1 cellular context compared by ENCODE assay signal in the genomic region with DNA sequence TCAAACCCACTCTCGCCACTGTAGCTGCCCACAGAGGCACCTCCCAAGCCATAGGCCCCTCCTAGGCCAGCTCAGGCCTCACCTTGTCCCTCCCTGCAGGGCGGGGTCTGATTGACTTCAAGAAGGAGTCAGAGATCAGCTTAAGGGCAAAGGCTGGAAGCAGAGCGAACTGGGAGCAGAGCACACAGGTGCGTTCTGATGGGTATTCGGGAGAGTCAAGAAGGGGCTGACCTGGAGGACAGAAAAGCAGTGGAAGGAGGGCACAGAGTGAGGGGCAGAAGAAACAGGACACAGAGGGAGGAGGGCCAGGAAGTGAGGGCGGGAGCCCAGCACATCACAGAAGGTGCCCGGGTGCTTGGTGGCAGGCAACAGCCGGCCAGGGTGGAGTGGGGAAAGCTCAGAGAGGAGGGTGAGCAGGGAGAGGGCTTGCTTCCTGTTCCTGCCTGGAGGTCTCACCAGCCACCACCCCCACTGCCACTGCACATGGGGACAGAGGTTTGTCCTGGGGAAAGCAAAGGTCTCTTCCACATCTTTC.
TF ChIP-seq lines count a peak whose summit lies in the region.

A gene with protein sequence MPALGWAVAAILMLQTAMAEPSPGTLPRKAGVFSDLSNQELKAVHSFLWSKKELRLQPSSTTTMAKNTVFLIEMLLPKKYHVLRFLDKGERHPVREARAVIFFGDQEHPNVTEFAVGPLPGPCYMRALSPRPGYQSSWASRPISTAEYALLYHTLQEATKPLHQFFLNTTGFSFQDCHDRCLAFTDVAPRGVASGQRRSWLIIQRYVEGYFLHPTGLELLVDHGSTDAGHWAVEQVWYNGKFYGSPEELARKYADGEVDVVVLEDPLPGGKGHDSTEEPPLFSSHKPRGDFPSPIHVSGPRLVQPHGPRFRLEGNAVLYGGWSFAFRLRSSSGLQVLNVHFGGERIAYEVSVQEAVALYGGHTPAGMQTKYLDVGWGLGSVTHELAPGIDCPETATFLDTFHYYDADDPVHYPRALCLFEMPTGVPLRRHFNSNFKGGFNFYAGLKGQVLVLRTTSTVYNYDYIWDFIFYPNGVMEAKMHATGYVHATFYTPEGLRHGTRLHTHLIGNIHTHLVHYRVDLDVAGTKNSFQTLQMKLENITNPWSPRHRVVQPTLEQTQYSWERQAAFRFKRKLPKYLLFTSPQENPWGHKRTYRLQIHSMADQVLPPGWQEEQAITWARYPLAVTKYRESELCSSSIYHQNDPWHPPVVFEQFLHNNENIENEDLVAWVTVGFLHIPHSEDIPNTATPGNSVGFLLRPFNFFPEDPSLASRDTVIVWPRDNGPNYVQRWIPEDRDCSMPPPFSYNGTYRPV (plus strand): TSS at position 147 of the 535 bp plus-strand sequence. CDS start 3,954 bp downstream, outside the sequence.

TF ChIP-seq in GM23338, 12 proteins besides CTCF, POLR2A, EP300 and RAD21 (continued from another document):
- TF ChIP-seq, protein P1, sequence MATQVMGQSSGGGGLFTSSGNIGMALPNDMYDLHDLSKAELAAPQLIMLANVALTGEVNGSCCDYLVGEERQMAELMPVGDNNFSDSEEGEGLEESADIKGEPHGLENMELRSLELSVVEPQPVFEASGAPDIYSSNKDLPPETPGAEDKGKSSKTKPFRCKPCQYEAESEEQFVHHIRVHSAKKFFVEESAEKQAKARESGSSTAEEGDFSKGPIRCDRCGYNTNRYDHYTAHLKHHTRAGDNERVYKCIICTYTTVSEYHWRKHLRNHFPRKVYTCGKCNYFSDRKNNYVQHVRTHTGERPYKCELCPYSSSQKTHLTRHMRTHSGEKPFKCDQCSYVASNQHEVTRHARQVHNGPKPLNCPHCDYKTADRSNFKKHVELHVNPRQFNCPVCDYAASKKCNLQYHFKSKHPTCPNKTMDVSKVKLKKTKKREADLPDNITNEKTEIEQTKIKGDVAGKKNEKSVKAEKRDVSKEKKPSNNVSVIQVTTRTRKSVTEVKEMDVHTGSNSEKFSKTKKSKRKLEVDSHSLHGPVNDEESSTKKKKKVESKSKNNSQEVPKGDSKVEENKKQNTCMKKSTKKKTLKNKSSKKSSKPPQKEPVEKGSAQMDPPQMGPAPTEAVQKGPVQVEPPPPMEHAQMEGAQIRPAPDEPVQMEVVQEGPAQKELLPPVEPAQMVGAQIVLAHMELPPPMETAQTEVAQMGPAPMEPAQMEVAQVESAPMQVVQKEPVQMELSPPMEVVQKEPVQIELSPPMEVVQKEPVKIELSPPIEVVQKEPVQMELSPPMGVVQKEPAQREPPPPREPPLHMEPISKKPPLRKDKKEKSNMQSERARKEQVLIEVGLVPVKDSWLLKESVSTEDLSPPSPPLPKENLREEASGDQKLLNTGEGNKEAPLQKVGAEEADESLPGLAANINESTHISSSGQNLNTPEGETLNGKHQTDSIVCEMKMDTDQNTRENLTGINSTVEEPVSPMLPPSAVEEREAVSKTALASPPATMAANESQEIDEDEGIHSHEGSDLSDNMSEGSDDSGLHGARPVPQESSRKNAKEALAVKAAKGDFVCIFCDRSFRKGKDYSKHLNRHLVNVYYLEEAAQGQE (IDR thresholded peaks at IDR 0.05; ENCODE audit: unreplicated experiment), result no peak
- TF ChIP-seq ZNF114 (CRISPR knock-in tag; IDR thresholded peaks at IDR 0.05) (no peak), CREB1 (CRISPR knock-in tag; IDR thresholded peaks at IDR 0.05; ENCODE audit: low read depth) (no peak), EZH2phosphoT487 (IDR thresholded peaks at IDR 0.05; ENCODE audit: unreplicated experiment) (no peak), STAT1 (IDR thresholded peaks at IDR 0.05; ENCODE audit: unreplicated experiment) (no peak), NANOG (IDR thresholded peaks at IDR 0.05; ENCODE audit: borderline replicate concordance) (no peak), POLR2AphosphoS5 (IDR thresholded peaks at IDR 0.05; ENCODE audit: low read depth) (no peak)
- TF ChIP-seq, protein P2, sequence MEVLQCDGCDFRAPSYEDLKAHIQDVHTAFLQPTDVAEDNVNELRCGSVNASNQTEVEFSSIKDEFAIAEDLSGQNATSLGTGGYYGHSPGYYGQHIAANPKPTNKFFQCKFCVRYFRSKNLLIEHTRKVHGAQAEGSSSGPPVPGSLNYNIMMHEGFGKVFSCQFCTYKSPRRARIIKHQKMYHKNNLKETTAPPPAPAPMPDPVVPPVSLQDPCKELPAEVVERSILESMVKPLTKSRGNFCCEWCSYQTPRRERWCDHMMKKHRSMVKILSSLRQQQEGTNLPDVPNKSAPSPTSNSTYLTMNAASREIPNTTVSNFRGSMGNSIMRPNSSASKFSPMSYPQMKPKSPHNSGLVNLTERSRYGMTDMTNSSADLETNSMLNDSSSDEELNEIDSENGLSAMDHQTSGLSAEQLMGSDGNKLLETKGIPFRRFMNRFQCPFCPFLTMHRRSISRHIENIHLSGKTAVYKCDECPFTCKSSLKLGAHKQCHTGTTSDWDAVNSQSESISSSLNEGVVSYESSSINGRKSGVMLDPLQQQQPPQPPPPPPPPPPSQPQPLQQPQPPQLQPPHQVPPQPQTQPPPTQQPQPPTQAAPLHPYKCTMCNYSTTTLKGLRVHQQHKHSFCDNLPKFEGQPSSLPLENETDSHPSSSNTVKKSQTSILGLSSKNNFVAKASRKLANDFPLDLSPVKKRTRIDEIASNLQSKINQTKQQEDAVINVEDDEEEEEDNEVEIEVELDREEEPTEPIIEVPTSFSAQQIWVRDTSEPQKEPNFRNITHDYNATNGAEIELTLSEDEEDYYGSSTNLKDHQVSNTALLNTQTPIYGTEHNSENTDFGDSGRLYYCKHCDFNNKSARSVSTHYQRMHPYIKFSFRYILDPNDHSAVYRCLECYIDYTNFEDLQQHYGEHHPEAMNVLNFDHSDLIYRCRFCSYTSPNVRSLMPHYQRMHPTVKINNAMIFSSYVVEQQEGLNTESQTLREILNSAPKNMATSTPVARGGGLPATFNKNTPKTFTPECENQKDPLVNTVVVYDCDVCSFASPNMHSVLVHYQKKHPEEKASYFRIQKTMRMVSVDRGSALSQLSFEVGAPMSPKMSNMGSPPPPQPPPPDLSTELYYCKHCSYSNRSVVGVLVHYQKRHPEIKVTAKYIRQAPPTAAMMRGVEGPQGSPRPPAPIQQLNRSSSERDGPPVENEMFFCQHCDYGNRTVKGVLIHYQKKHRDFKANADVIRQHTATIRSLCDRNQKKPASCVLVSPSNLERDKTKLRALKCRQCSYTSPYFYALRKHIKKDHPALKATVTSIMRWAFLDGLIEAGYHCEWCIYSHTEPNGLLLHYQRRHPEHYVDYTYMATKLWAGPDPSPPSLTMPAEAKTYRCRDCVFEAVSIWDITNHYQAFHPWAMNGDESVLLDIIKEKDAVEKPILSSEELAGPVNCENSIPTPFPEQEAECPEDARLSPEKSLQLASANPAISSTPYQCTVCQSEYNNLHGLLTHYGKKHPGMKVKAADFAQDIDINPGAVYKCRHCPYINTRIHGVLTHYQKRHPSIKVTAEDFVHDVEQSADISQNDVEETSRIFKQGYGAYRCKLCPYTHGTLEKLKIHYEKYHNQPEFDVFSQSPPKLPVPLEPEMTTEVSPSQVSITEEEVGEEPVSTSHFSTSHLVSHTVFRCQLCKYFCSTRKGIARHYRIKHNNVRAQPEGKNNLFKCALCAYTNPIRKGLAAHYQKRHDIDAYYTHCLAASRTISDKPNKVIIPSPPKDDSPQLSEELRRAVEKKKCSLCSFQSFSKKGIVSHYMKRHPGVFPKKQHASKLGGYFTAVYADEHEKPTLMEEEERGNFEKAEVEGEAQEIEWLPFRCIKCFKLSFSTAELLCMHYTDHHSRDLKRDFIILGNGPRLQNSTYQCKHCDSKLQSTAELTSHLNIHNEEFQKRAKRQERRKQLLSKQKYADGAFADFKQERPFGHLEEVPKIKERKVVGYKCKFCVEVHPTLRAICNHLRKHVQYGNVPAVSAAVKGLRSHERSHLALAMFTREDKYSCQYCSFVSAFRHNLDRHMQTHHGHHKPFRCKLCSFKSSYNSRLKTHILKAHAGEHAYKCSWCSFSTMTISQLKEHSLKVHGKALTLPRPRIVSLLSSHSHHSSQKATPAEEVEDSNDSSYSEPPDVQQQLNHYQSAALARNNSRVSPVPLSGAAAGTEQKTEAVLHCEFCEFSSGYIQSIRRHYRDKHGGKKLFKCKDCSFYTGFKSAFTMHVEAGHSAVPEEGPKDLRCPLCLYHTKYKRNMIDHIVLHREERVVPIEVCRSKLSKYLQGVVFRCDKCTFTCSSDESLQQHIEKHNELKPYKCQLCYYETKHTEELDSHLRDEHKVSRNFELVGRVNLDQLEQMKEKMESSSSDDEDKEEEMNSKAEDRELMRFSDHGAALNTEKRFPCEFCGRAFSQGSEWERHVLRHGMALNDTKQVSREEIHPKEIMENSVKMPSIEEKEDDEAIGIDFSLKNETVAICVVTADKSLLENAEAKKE (CRISPR knock-in tag; IDR thresholded peaks at IDR 0.05), result no peak
- TF ChIP-seq, protein P3, sequence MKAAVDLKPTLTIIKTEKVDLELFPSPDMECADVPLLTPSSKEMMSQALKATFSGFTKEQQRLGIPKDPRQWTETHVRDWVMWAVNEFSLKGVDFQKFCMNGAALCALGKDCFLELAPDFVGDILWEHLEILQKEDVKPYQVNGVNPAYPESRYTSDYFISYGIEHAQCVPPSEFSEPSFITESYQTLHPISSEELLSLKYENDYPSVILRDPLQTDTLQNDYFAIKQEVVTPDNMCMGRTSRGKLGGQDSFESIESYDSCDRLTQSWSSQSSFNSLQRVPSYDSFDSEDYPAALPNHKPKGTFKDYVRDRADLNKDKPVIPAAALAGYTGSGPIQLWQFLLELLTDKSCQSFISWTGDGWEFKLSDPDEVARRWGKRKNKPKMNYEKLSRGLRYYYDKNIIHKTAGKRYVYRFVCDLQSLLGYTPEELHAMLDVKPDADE (IDR thresholded peaks at IDR 0.05), result no peak
